1 cellular context compared by ENCODE assay signal in genomic region chr5:14108170-14108996, GRCh38.
A peak's percentile ranks its signal among the peaks of the same experiment; 100 is the strongest.
TF ChIP-seq lines count a peak whose summit lies in the region.

No MANE protein-coding gene starts in this region.

TF ChIP-seq in GM12878, 131 proteins besides CTCF, POLR2A, EP300 and RAD21 (continued from another document and continues in another):
- TF ChIP-seq, protein P1, sequence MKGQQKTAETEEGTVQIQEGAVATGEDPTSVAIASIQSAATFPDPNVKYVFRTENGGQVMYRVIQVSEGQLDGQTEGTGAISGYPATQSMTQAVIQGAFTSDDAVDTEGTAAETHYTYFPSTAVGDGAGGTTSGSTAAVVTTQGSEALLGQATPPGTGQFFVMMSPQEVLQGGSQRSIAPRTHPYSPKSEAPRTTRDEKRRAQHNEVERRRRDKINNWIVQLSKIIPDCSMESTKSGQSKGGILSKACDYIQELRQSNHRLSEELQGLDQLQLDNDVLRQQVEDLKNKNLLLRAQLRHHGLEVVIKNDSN (IDR thresholded peaks at IDR 0.05; ENCODE audit: borderline replicate concordance, extremely low read length, insufficient read depth, low read depth, low read length): no peak
- TF ChIP-seq, protein P2, sequence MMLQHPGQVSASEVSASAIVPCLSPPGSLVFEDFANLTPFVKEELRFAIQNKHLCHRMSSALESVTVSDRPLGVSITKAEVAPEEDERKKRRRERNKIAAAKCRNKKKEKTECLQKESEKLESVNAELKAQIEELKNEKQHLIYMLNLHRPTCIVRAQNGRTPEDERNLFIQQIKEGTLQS (IDR thresholded peaks at IDR 0.05; ENCODE audit: borderline replicate concordance, extremely low read depth, low read depth, low read length): no peak
- no peak for TF ChIP-seq ESRRA (IDR thresholded peaks at IDR 0.05; ENCODE audit: low read length)
- TF ChIP-seq PML (IDR thresholded peaks at IDR 0.05; ENCODE audit: low read length): no peak
- no peak for TF ChIP-seq CEBPZ (IDR thresholded peaks at IDR 0.05; ENCODE audit: low read depth, low read length)
- TF ChIP-seq JUND (IDR thresholded peaks at IDR 0.05; ENCODE audit: low read depth, low read length): no peak
- TF ChIP-seq GATAD2B (conservative IDR thresholded peaks at IDR 0.05; ENCODE audit: low read depth): no peak; the same call in 1 of the 2 replicates
- TF ChIP-seq TBL1XR1 (IDR thresholded peaks at IDR 0.05; ENCODE audit: low read depth, low read length): 0 out of 2 replicates have a peak, but pooled peaks have one; percentile 33
- TF ChIP-seq MXI1 (IDR thresholded peaks at IDR 0.05; ENCODE audit: low read depth, low read length): peak; percentile 85
- TF ChIP-seq SMARCA5 (IDR thresholded peaks at IDR 0.05): peak; percentile 80
- TF ChIP-seq YBX1 (IDR thresholded peaks at IDR 0.05): no peak
- TF ChIP-seq, protein P3, sequence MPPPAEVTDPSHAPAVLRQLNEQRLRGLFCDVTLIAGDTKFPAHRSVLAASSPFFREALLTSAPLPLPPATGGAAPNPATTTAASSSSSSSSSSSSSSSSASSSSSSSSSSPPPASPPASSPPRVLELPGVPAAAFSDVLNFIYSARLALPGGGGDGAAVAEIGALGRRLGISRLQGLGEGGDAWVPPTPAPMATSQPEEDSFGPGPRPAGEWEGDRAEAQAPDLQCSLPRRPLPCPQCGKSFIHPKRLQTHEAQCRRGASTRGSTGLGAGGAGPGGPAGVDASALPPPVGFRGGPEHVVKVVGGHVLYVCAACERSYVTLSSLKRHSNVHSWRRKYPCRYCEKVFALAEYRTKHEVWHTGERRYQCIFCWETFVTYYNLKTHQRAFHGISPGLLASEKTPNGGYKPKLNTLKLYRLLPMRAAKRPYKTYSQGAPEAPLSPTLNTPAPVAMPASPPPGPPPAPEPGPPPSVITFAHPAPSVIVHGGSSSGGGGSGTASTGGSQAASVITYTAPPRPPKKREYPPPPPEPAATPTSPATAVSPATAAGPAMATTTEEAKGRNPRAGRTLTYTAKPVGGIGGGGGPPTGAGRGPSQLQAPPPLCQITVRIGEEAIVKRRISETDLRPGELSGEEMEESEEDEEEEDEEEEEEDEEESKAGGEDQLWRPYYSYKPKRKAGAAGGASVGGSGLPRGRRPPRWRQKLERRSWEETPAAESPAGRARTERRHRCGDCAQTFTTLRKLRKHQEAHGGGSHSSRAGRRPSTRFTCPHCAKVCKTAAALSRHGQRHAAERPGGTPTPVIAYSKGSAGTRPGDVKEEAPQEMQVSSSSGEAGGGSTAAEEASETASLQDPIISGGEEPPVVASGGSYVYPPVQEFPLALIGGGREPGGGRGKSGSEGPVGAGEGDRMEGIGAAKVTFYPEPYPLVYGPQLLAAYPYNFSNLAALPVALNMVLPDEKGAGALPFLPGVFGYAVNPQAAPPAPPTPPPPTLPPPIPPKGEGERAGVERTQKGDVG (CRISPR knock-in tag; IDR thresholded peaks at IDR 0.05): no peak
- TF ChIP-seq SRF (IDR thresholded peaks at IDR 0.05; ENCODE audit: low read depth in 2 of 2, low read length in 2 of 2): no peak
- TF ChIP-seq HDAC2 (IDR thresholded peaks at IDR 0.05): no peak
- no peak for TF ChIP-seq MYC (IDR thresholded peaks at IDR 0.05; ENCODE audit: insufficient read depth, insufficient read length, insufficient replicate concordance, low read length, severe bottlenecking)
- TF ChIP-seq, protein P4, sequence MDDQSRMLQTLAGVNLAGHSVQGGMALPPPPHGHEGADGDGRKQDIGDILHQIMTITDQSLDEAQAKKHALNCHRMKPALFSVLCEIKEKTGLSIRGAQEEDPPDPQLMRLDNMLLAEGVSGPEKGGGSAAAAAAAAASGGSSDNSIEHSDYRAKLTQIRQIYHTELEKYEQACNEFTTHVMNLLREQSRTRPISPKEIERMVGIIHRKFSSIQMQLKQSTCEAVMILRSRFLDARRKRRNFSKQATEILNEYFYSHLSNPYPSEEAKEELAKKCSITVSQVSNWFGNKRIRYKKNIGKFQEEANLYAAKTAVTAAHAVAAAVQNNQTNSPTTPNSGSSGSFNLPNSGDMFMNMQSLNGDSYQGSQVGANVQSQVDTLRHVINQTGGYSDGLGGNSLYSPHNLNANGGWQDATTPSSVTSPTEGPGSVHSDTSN (IDR thresholded peaks at IDR 0.05; ENCODE audit: insufficient replicate concordance, low read depth, low read length): no peak
- no peak for TF ChIP-seq SIX5 (IDR thresholded peaks at IDR 0.05; ENCODE audit: low read depth, low read length, severe bottlenecking)
- TF ChIP-seq POU2F2 (IDR thresholded peaks at IDR 0.05; ENCODE audit: borderline replicate concordance, low read depth, low read length): no peak
- TF ChIP-seq POLR2AphosphoS2 (IDR thresholded peaks at IDR 0.05; ENCODE audit: low read depth, low read length): no peak
- no peak for TF ChIP-seq MEF2B (IDR thresholded peaks at IDR 0.05; ENCODE audit: partially characterized antibody, poor library complexity, severe bottlenecking)
- TF ChIP-seq HDAC6 (IDR thresholded peaks at IDR 0.05; ENCODE audit: unreplicated experiment): no peak
- no peak for TF ChIP-seq MTA2 (IDR thresholded peaks at IDR 0.05; ENCODE audit: low read depth)
- 0 out of 2 replicates have a peak, but pooled peaks have one; percentile 36 for TF ChIP-seq STAT3 (IDR thresholded peaks at IDR 0.05; ENCODE audit: low read depth, low read length)
- TF ChIP-seq MEF2A (IDR thresholded peaks at IDR 0.05; ENCODE audit: insufficient read depth, low read depth, low read length): 0 out of 2 replicates have a peak, but pooled peaks have one; percentile 29
- no peak for TF ChIP-seq ZNF217 (IDR thresholded peaks at IDR 0.05)
- no peak for TF ChIP-seq BCL3 (IDR thresholded peaks at IDR 0.05; ENCODE audit: borderline replicate concordance, insufficient read depth, low read depth, low read length, poor library complexity, severe bottlenecking)
- TF ChIP-seq CBX5 (IDR thresholded peaks at IDR 0.05; ENCODE audit: low read depth): no peak
- TF ChIP-seq GABPA (IDR thresholded peaks at IDR 0.05; ENCODE audit: low read depth): no peak
- no peak for TF ChIP-seq IKZF2 (IDR thresholded peaks at IDR 0.05)
- TF ChIP-seq, protein P5, sequence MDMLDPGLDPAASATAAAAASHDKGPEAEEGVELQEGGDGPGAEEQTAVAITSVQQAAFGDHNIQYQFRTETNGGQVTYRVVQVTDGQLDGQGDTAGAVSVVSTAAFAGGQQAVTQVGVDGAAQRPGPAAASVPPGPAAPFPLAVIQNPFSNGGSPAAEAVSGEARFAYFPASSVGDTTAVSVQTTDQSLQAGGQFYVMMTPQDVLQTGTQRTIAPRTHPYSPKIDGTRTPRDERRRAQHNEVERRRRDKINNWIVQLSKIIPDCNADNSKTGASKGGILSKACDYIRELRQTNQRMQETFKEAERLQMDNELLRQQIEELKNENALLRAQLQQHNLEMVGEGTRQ (IDR thresholded peaks at IDR 0.05; ENCODE audit: borderline replicate concordance, low read depth, low read length): no peak
- TF ChIP-seq, protein P6, sequence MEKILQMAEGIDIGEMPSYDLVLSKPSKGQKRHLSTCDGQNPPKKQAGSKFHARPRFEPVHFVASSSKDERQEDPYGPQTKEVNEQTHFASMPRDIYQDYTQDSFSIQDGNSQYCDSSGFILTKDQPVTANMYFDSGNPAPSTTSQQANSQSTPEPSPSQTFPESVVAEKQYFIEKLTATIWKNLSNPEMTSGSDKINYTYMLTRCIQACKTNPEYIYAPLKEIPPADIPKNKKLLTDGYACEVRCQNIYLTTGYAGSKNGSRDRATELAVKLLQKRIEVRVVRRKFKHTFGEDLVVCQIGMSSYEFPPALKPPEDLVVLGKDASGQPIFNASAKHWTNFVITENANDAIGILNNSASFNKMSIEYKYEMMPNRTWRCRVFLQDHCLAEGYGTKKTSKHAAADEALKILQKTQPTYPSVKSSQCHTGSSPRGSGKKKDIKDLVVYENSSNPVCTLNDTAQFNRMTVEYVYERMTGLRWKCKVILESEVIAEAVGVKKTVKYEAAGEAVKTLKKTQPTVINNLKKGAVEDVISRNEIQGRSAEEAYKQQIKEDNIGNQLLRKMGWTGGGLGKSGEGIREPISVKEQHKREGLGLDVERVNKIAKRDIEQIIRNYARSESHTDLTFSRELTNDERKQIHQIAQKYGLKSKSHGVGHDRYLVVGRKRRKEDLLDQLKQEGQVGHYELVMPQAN (conservative IDR thresholded peaks at IDR 0.05): peak; percentile 51; the same call in 1 of the 2 replicates
- no peak for TF ChIP-seq ASH2L (IDR thresholded peaks at IDR 0.05; ENCODE audit: borderline replicate concordance, low read depth)
- no peak for TF ChIP-seq CBX3 (IDR thresholded peaks at IDR 0.05; ENCODE audit: borderline replicate concordance, low read depth)
- peak; percentile 65 for TF ChIP-seq RAD51 (IDR thresholded peaks at IDR 0.05)
- no peak for TF ChIP-seq SMAD5 (IDR thresholded peaks at IDR 0.05; ENCODE audit: low read depth)
- TF ChIP-seq KLF5 (IDR thresholded peaks at IDR 0.05; ENCODE audit: partially characterized antibody): no peak
- TF ChIP-seq, protein P7, sequence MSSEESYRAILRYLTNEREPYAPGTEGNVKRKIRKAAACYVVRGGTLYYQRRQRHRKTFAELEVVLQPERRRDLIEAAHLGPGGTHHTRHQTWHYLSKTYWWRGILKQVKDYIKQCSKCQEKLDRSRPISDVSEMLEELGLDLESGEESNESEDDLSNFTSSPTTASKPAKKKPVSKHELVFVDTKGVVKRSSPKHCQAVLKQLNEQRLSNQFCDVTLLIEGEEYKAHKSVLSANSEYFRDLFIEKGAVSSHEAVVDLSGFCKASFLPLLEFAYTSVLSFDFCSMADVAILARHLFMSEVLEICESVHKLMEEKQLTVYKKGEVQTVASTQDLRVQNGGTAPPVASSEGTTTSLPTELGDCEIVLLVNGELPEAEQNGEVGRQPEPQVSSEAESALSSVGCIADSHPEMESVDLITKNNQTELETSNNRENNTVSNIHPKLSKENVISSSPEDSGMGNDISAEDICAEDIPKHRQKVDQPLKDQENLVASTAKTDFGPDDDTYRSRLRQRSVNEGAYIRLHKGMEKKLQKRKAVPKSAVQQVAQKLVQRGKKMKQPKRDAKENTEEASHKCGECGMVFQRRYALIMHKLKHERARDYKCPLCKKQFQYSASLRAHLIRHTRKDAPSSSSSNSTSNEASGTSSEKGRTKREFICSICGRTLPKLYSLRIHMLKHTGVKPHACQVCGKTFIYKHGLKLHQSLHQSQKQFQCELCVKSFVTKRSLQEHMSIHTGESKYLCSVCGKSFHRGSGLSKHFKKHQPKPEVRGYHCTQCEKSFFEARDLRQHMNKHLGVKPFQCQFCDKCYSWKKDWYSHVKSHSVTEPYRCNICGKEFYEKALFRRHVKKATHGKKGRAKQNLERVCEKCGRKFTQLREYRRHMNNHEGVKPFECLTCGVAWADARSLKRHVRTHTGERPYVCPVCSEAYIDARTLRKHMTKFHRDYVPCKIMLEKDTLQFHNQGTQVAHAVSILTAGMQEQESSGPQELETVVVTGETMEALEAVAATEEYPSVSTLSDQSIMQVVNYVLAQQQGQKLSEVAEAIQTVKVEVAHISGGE (CRISPR knock-in tag; IDR thresholded peaks at IDR 0.05): no peak
- TF ChIP-seq, protein P8, sequence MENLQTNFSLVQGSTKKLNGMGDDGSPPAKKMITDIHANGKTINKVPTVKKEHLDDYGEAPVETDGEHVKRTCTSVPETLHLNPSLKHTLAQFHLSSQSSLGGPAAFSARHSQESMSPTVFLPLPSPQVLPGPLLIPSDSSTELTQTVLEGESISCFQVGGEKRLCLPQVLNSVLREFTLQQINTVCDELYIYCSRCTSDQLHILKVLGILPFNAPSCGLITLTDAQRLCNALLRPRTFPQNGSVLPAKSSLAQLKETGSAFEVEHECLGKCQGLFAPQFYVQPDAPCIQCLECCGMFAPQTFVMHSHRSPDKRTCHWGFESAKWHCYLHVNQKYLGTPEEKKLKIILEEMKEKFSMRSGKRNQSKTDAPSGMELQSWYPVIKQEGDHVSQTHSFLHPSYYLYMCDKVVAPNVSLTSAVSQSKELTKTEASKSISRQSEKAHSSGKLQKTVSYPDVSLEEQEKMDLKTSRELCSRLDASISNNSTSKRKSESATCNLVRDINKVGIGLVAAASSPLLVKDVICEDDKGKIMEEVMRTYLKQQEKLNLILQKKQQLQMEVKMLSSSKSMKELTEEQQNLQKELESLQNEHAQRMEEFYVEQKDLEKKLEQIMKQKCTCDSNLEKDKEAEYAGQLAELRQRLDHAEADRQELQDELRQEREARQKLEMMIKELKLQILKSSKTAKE (IDR thresholded peaks at IDR 0.05; ENCODE audit: low read depth, poor library complexity, severe bottlenecking): no peak
- TF ChIP-seq BMI1 (IDR thresholded peaks at IDR 0.05; ENCODE audit: borderline replicate concordance): no peak
